In the genomic region with DNA sequence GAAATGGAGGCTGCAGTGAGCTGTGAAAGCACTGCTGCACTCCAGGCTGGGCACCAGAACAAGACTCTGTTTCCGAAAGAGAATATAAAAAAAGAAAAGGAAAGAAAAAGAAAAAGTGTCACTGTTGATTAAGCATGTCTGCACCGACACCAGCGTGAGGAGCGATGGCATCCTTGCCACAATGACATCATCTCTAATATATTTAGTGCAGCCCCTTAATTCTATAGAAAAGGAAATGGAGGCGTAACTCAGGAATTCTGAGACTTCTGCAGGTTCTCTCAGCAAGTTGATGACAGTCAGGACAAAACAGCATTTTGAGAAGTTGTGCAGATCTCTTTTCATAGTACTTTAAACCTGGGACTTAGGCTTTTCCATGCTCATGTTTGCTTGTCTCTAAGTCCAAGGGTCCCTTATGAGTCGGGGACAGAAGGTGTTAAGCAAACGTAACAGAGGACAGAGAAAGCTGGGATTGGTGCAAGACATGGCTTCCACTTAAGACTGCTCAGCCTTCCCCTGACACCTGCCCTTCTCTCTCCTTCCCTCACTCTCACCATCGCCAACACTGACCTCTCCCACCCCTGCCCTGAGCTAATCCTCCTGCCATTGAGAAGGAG, we compare ENCODE assay signal across 1 cellular context.
TF ChIP-seq lines count a peak whose summit lies in the region.

No MANE protein-coding gene starts in this region.

TF ChIP-seq in H1, 55 proteins besides CTCF, POLR2A, EP300 and RAD21:
- TF ChIP-seq CTBP2 (IDR thresholded peaks at IDR 0.05; ENCODE audit: borderline replicate concordance, insufficient read depth, insufficient read length, low read length) = no peak
